Comparison of ENCODE assay signal across 21 cellular contexts in the genomic region with DNA sequence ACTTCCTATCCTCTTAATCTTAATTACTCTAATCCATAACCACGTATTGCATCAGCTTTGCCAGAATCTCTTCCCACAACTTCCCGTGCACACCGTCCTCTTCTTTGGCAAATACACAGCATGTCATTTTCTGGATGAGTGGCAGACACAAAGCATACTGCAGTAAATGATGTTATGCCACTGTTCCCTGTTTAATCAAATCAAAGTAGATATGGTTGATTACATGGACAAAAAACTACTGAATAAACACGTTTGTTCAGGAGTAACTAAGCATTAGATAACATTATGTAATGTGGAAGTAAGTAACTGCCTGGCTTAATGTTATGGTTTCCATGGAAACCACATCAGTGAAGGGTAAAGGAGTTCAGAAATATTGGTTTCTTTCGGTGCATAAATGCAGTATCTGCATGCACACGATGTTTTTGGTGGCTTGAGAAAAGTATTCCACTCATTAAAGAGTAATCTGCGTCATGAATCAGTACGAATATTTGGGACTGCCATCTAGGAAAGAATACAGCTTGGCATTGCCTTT.
"Had no signal": no experiment of that assay in that cellular context is flagged by ENCODE, and none has a peak within 500 bp of the region (broad histone marks: within the 10 kb centered on the region; RNA-seq: fewer than 3 reads in every experiment).

No MANE protein-coding gene starts in this region.

- ATAC-seq: effector memory CD8-positive, alpha-beta T cell; esophagus mucosa; left lobe of liver; lower lobe of right lung; upper lobe of right lung; WTC11 had no signal

- H3K27ac Mint-ChIP-seq: activated naive CD4-positive, alpha-beta T cell treated with anti-CD3 and anti-CD28 coated beads, Interleukin-2, amount 50 U/mL, for 24 hours; effector memory CD8-positive, alpha-beta T cell; naive B cell; WTC11 had no signal

- H3K36me3 Mint-ChIP-seq: WTC11 had no signal

- H3K27me3 ChIP-seq: brain microvascular endothelial cell, right atrium auricular region, thyroid gland had no signal

- H3K4me1 ChIP-seq: lower lobe of right lung, right atrium auricular region, spleen, thyroid gland, upper lobe of right lung had no signal

- H3K4me3 ChIP-seq: lower lobe of right lung, right atrium auricular region, spleen, thyroid gland, upper lobe of right lung had no signal

- H3K4me3 Mint-ChIP-seq: activated naive CD4-positive, alpha-beta T cell treated with anti-CD3 and anti-CD28 coated beads, Interleukin-2, amount 50 U/mL, for 24 hours; effector memory CD8-positive, alpha-beta T cell; naive B cell; neural crest cell; WTC11 had no signal

- H3K27ac ChIP-seq: brain microvascular endothelial cell, lower lobe of right lung, right atrium auricular region, spleen, thyroid gland, upper lobe of right lung had no signal

- DNase-seq: activated gamma-delta T cell treated with Interleukin-2 at 50 U/mL for 16 hours; activated T-cell treated with anti-CD3 and anti-CD28 coated beads, Interleukin-2, amount 50 U/mL, for 1 hour; aorta; brain microvascular endothelial cell; central memory CD4-positive, alpha-beta T cell; effector memory CD8-positive, alpha-beta T cell; foreskin melanocyte; lower lobe of right lung; mesendoderm; naive B cell; spleen; stimulated activated CD4-positive, alpha-beta T cell treated with anti-CD3 and anti-CD28 coated beads, Interleukin-4, amount 100 ng/mL, for 24 hours; stimulated activated naive CD4-positive, alpha-beta T cell treated with Interleukin-2 at 50 U/mL for 16 hours; thyroid gland; upper lobe of right lung had no signal

- H3K9me3 Mint-ChIP-seq: activated naive CD4-positive, alpha-beta T cell treated with anti-CD3 and anti-CD28 coated beads, Interleukin-2, amount 50 U/mL, for 24 hours; effector memory CD8-positive, alpha-beta T cell; neural crest cell; WTC11 had no signal

- H3K36me3 ChIP-seq: brain microvascular endothelial cell, lower lobe of right lung, right atrium auricular region, spleen, thyroid gland, upper lobe of right lung had no signal
